ENCODE assay signal across 10 cellular contexts in the genomic region with DNA sequence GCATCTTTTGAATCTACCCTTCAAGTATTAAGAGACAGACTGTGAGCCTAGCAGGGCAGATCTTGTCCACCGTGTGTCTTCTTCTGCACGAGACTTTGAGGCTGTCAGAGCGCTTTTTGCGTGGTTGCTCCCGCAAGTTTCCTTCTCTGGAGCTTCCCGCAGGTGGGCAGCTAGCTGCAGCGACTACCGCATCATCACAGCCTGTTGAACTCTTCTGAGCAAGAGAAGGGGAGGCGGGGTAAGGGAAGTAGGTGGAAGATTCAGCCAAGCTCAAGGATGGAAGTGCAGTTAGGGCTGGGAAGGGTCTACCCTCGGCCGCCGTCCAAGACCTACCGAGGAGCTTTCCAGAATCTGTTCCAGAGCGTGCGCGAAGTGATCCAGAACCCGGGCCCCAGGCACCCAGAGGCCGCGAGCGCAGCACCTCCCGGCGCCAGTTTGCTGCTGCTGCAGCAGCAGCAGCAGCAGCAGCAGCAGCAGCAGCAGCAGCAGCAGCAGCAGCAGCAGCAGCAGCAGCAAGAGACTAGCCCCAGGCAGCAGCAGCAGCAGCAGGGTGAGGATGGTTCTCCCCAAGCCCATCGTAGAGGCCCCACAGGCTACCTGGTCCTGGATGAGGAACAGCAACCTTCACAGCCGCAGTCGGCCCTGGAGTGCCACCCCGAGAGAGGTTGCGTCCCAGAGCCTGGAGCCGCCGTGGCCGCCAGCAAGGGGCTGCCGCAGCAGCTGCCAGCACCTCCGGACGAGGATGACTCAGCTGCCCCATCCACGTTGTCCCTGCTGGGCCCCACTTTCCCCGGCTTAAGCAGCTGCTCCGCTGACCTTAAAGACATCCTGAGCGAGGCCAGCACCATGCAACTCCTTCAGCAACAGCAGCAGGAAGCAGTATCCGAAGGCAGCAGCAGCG. TPM values are rescaled to one million over a fixed set of nuclear protein-coding genes. Genes with fewer than 3 reads are reported as not detected.
DNase-seq lines count a peak whose midpoint lies in the region; ATAC-seq and TF ChIP-seq lines count a peak whose summit lies in the region.
"Had no signal": no experiment of that assay in that cellular context is flagged by ENCODE, and none has a peak within 500 bp of the region (broad histone marks: within the 10 kb centered on the region; RNA-seq: fewer than 3 reads in every experiment).

No MANE protein-coding gene starts in this region.

- no peaks in the 10 kb centered on the region for H3K36me3 Mint-ChIP-seq in endodermal cell (ENCODE audit: low read depth)

- H3K79me2 ChIP-seq in KMS-11 (ENCODE audit: insufficient read depth, low read depth), result no peaks in the 10 kb centered on the region

- DNase-seq in endodermal cell (peak; percentile 70), mucosa of descending colon (peak in 1 of 3 donors; percentile 46), NCI-H128 (lab: John Stamatoyannopoulos, UW; ENCODE audit: unreplicated experiment) (no peak), NCI-H2107 (lab: John Stamatoyannopoulos, UW) (no peak)
- no peak for DNase-seq in activated CD4-positive, CD25-positive, alpha-beta regulatory T cell (lab: John Stamatoyannopoulos, UW)
- DNase-seq: NCI-H1436 had no signal

- no peak overlapping the region for H3K27ac Mint-ChIP-seq in endodermal cell

- peak overlapping the region; percentile 38; the same call in 1 of the 2 replicates for H2AFZ ChIP-seq in KMS-11 (ENCODE audit: low read depth)

- H3K4me3 ChIP-seq in KMS-11 (IDR thresholded peaks at IDR 0.05; ENCODE audit: insufficient read depth, low read depth, low read length) (no peak overlapping the region), endodermal cell (ENCODE audit: low read length) (peak overlapping the region; percentile 64), mucosa of descending colon (no peak overlapping the region)

- H3K27ac ChIP-seq in 22Rv1, result peak overlapping the region; percentile 98
- H3K27ac ChIP-seq in KMS-11, result no peak overlapping the region
- no peak overlapping the region for H3K27ac ChIP-seq in endodermal cell (ENCODE audit: low read depth, low read length)

- H3K4me1 ChIP-seq in KMS-11 (ENCODE audit: low read depth, poor library complexity, severe bottlenecking), result no peaks in the 10 kb centered on the region
- no peaks in the 10 kb centered on the region for H3K4me1 ChIP-seq in endodermal cell (ENCODE audit: control insufficient read depth, insufficient read depth, low read length)
- no peaks in the 10 kb centered on the region for H3K4me1 ChIP-seq in mucosa of descending colon (ENCODE audit: low read depth)

- H3K4me3 Mint-ChIP-seq in endodermal cell, result peak overlapping the region; percentile 49
- H3K4me3 Mint-ChIP-seq: central memory CD8-positive, alpha-beta T cell had no signal

- H3K36me3 ChIP-seq in KMS-11 (ENCODE audit: insufficient read depth) (no peaks in the 10 kb centered on the region), endodermal cell (ENCODE audit: control insufficient read depth, insufficient read depth, low read length) (no peaks in the 10 kb centered on the region), mucosa of descending colon (ENCODE audit: low read depth) (no peaks in the 10 kb centered on the region)

- peaks cover 66% of the 10 kb centered on the region for H3K27me3 Mint-ChIP-seq in endodermal cell (ENCODE audit: insufficient read depth)
- H3K27me3 Mint-ChIP-seq: central memory CD8-positive, alpha-beta T cell had no signal

- H3K4me1 Mint-ChIP-seq in endodermal cell, result peaks cover 9% of the 10 kb centered on the region
- H3K4me1 Mint-ChIP-seq: central memory CD8-positive, alpha-beta T cell had no signal

- ATAC-seq in mucosa of descending colon (peak; percentile 11), HG03460 (IDR thresholded peaks at IDR 0.05; ENCODE audit: unreplicated experiment) (no peak)

- 0 to 3% methylated on average over 1 to 39 of the region's 39 CpGs for WGBS in endodermal cell (ENCODE audit: insufficient coverage in 1 of 2, insufficient read length in 1 of 2), 2 experiments

- peaks cover 48% of the 10 kb centered on the region for H3K9me3 Mint-ChIP-seq in endodermal cell

- H3K27me3 ChIP-seq in KMS-11 (ENCODE audit: insufficient read depth, low read depth) (no peaks in the 10 kb centered on the region), endodermal cell (ENCODE audit: control insufficient read depth, insufficient read depth, low read length, poor library complexity, severe bottlenecking) (peaks cover 70% of the 10 kb centered on the region)

- no peak overlapping the region for H3K4me2 ChIP-seq in KMS-11

- H3K9ac ChIP-seq in KMS-11 (no peak overlapping the region), endodermal cell (ENCODE audit: extremely low read depth, low read length, poor library complexity, severe bottlenecking) (no peak overlapping the region)

- intact Hi-C loops in mucosa of descending colon (cut with DNase I, micrococcal nuclease), result no loop called here

- TF ChIP-seq CTCF in 22Rv1 (IDR thresholded peaks at IDR 0.05) (no peak), KMS-11 (conservative IDR thresholded peaks at IDR 0.05; ENCODE audit: low read depth, low read length) (no peak), endodermal cell (conservative IDR thresholded peaks at IDR 0.05) (no peak), mucosa of descending colon (IDR thresholded peaks at IDR 0.05) (no peak)

- no peaks in the 10 kb centered on the region for H3K9me3 ChIP-seq in endodermal cell (ENCODE audit: control insufficient read depth, low read length)
- no peaks in the 10 kb centered on the region for H3K9me3 ChIP-seq in mucosa of descending colon

- no peaks in the 10 kb centered on the region for H4K20me1 ChIP-seq in KMS-11 (ENCODE audit: insufficient read depth)

RNA-seq across cellular contexts. Expression of gene AR, which starts 1.3 kb away (rescaled TPM):
- 1 to 10 TPM; 1.5 to 2.2 TPM for total RNA-seq in endodermal cell
- polyA plus RNA-seq in endodermal cell (2013, experiment 1 of 2), result 3.4 TPM
- polyA plus RNA-seq in endodermal cell (2013, experiment 2 of 2), result 3.3 TPM
- total RNA-seq in mucosa of descending colon, result 1 to 10 TPM in 2 of 3 donors, under 1 TPM in 1; 0.49 to 4.6 (median 1.2) TPM
